ENCODE assay signal across 9 cellular contexts in the genomic region with DNA sequence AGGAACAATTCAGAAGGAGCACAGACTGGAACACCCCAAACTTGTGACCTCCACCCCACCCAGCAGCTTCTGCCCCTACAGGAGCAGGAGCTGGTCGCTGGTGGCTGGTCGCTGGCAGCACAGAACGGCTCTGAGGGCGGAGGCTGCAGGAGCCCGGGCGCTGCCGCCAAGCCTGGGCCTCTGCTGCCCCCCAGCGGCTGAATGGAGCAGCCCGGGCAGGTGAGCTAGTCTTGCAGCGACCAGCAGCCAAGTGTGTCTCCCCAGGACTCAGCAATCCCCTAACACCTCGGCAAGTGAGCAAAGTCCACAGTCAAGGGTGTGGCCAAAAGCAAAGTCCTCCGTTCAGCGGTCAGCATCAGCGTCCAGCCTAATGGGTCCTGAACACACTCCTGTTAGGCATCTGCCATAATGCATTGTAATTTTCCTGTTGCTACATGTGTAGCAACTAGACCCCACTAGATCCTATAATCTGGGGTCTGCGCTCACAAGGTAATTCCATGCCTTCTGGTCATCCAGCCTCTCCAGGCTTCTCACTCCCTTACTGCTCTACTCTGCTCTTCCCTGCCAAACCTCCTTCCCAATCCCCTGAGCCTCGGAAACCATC. TPM values are rescaled to one million over a fixed set of nuclear protein-coding genes. Genes with fewer than 3 reads are reported as not detected.
A peak's percentile ranks its signal among the peaks of the same experiment; 100 is the strongest.
DNase-seq lines count a peak whose midpoint lies in the region; ATAC-seq and TF ChIP-seq lines count a peak whose summit lies in the region.
"Had no signal": no experiment of that assay in that cellular context is flagged by ENCODE, and none has a peak within 500 bp of the region (broad histone marks: within the 10 kb centered on the region; RNA-seq: fewer than 3 reads in every experiment).

No MANE protein-coding gene starts in this region.

- CTCF ChIA-PET in AG04449 (lab: Yijun Ruan, JAX) = interaction anchor here (0.6 to 4.0 kb wide), 29 partner anchors 8 to 1148 kb away, joined by 3 to 40 read pairs (median 4); a partner anchor contains a TSS

- no peak overlapping the region for H3K9ac ChIP-seq in Karpas-422 (ENCODE audit: low read length)

- no peaks in the 10 kb centered on the region for H3K9me2 ChIP-seq in Karpas-422 (replicated peaks; ENCODE audit: insufficient read depth, low read length)

- peak; percentile 99 for TF ChIP-seq CTCF in AG04449 (IDR thresholded peaks at IDR 0.05; ENCODE audit: insufficient read depth, low read length, missing control alignments)

- no peak overlapping the region for H3K27ac ChIP-seq in Karpas-422 (ENCODE audit: low read length)

- H3K4me3 ChIP-seq in AG04449 (ENCODE audit: low read depth, low read length) = no peak overlapping the region
- H3K4me3 ChIP-seq in Karpas-422 (ENCODE audit: low read length) = no peak overlapping the region

- no peak overlapping the region for H3K4me2 ChIP-seq in Karpas-422 (ENCODE audit: low read depth, low read length, poor library complexity, severe bottlenecking)

- H3K79me2 ChIP-seq in Karpas-422 (ENCODE audit: low read length) = no peaks in the 10 kb centered on the region

- no peaks in the 10 kb centered on the region for H3K4me1 ChIP-seq in Karpas-422 (ENCODE audit: low read length)

- no peaks in the 10 kb centered on the region; the same call in 1 of the 2 replicates for H4K20me1 ChIP-seq in Karpas-422 (ENCODE audit: insufficient read depth, low read depth, low read length)

- ATAC-seq in GM18909 (IDR thresholded peaks at IDR 0.05; ENCODE audit: poor library complexity, unreplicated experiment) = peak; percentile 66

- DNase-seq in AG04449 (ENCODE audit: low read depth, low spot score) (no peak), Karpas-422 (peak; percentile 92), RPMI7951 (ENCODE audit: low read depth) (peak; percentile 51), fibroblast of the conjunctiva (ENCODE audit: low read depth) (peak; percentile 22), non-pigmented ciliary epithelial cell (ENCODE audit: low read depth) (peak; percentile 8), stromal cell of bone marrow (ENCODE audit: low read depth) (peak; percentile 26)
- DNase-seq in activated T-helper 1 cell treated with anti-CD3 and anti-CD28 coated beads, Interleukin-2, amount 50 U/mL, for 16 hours (ENCODE audit: low read depth in 1 of 2, low spot score in 1 of 2) = peak; percentile 60 to 62

- H3K9me3 ChIP-seq in Karpas-422 (ENCODE audit: low read length) = no peaks in the 10 kb centered on the region

- no peaks in the 10 kb centered on the region for H3K27me3 ChIP-seq in Karpas-422 (ENCODE audit: low read length)

- H3K36me3 ChIP-seq in Karpas-422 (ENCODE audit: insufficient read depth, low read length) = no peaks in the 10 kb centered on the region

- POLR2A ChIA-PET in AG04449 (lab: Yijun Ruan, JAX) = no interaction called here

- H2AFZ ChIP-seq in Karpas-422 (ENCODE audit: low read length) = no peak overlapping the region

RNA-seq across cellular contexts. Expression of a gene that starts 12.1 kb away (rescaled TPM):
- total RNA-seq in Karpas-422 (2014; rRNA removed; shearing (Covaris generic); ENCODE audit: low replicate concordance) = not detected in 2 replicates
- total RNA-seq in RPMI7951 (2014; rRNA removed; shearing (Covaris generic)) = not detected in 2 replicates
- total RNA-seq: subcutaneous adipose tissue had no signal

RNA-seq across cellular contexts. Expression of a gene that starts 16.8 kb away (rescaled TPM):
- total RNA-seq in Karpas-422 (2014; rRNA removed; shearing (Covaris generic); ENCODE audit: low replicate concordance) = not detected in 2 replicates
- not detected in 2 replicates for total RNA-seq in RPMI7951 (2014; rRNA removed; shearing (Covaris generic))
- total RNA-seq: subcutaneous adipose tissue had no signal

RNA-seq across cellular contexts. Expression of a gene that starts 38.2 kb away (rescaled TPM):
- total RNA-seq in Karpas-422 (2014; rRNA removed; shearing (Covaris generic); ENCODE audit: low replicate concordance) = not detected in 2 replicates
- total RNA-seq in RPMI7951 (2014; rRNA removed; shearing (Covaris generic)) = not detected in 2 replicates
- total RNA-seq: subcutaneous adipose tissue had no signal

RNA-seq across cellular contexts. Expression of a gene that starts 50.0 kb away (rescaled TPM):
- total RNA-seq in Karpas-422 (2014; rRNA removed; shearing (Covaris generic); ENCODE audit: low replicate concordance) = not detected in 2 replicates
- total RNA-seq in RPMI7951 (2014; rRNA removed; shearing (Covaris generic)) = not detected in 2 replicates
